Comparison of ENCODE assay signal across 21 cellular contexts in the genomic region with DNA sequence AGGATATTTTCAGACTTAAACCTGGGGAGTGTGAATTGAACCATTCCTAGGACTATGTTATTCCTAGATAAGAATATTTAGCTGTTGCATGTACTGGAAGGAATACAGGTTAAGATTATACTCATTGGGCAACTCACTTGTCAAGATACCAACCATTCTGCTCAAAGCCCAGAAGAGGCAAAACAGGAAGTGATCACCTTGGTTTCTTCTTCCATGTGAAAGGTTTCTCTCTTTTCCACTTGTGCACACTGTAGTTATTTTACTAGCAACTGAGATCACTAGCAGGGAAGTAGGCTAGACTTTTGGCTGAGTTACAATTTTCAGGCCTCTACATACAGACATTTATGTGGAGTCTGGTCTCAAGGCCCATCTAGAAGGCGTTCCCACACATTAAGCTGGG.
A peak's percentile ranks its signal among the peaks of the same experiment; 100 is the strongest.
DNase-seq lines count a peak whose midpoint lies in the region; ATAC-seq, FAIRE-seq and TF ChIP-seq lines count a peak whose summit lies in the region.
"Had no signal": no experiment of that assay in that cellular context is flagged by ENCODE, and none has a peak within 500 bp of the region (broad histone marks: within the 10 kb centered on the region; RNA-seq: fewer than 3 reads in every experiment).

No MANE protein-coding gene starts in this region.

- H3T11ph ChIP-seq in H9 (ENCODE audit: low read length): no peak overlapping the region

- H3K9ac ChIP-seq in GM12878 (ENCODE audit: control insufficient read depth, insufficient read depth, low read length) (no peak overlapping the region), H9 (ENCODE audit: extremely low read depth, insufficient read length, low read length) (no peak overlapping the region)

- no peak overlapping the region for H4K5ac ChIP-seq in H9 (ENCODE audit: insufficient read length, low read depth, low read length)

- 91% methylated on average over 1 of the region's 1 CpG for WGBS in right cardiac atrium
- 93% methylated on average over 1 of the region's 1 CpG for WGBS in GM12878 (ENCODE audit: insufficient coverage, insufficient replicate concordance, low lambda C conversion rate, missing lambda C conversion rate)
- WGBS in H9 (ENCODE audit: extremely low coverage, insufficient read length, low lambda C conversion rate): no CpG with 5 or more reads among the region's 1 CpG

- no peaks in the 10 kb centered on the region for H3K23me2 ChIP-seq in H9 (ENCODE audit: insufficient read length, low read depth, low read length, poor library complexity, severe bottlenecking)

- H3K36me3 Mint-ChIP-seq in nephron (ENCODE audit: low read depth) (peaks cover 28% of the 10 kb centered on the region), H9 (ENCODE audit: insufficient read depth in 1 of 3, low read depth in 3 of 3) (peaks cover 15 to 22% (median 17%) of the 10 kb centered on the region in 3 experiments)

- H3K4me1 ChIP-seq in cardiac muscle cell (ENCODE audit: low read depth): peaks cover 5% of the 10 kb centered on the region
- no peaks in the 10 kb centered on the region for H3K4me1 ChIP-seq in right cardiac atrium (ENCODE audit: control insufficient read depth, insufficient read depth, low read length)
- no peaks in the 10 kb centered on the region for H3K4me1 ChIP-seq in GM12878 (ENCODE audit: control insufficient read depth, insufficient read depth, low read length)
- H3K4me1 ChIP-seq in H9 (ENCODE audit: insufficient read depth, low read length): no peaks in the 10 kb centered on the region
- H3K4me1 ChIP-seq: Peyer's patch had no signal

- peaks cover 32% of the 10 kb centered on the region for H3K4me1 Mint-ChIP-seq in nephron
- 0 out of 4 replicates have a peak, but pooled peaks cover 0 to 2% of the 10 kb centered on the region in 2 experiments for H3K4me1 Mint-ChIP-seq in H9
- H3K4me1 Mint-ChIP-seq: GM23338 had no signal

- H2BK20ac ChIP-seq in H9 (ENCODE audit: low read depth, low read length, poor library complexity, severe bottlenecking): no peak overlapping the region

- H2BK12ac ChIP-seq in H9 (ENCODE audit: insufficient read length, low read depth, low read length): no peak overlapping the region

- TF ChIP-seq EP300 in GM12878 (IDR thresholded peaks at IDR 0.05; ENCODE audit: borderline replicate concordance in 1 of 2, control insufficient read depth in 1 of 2, low read depth in 2 of 2, low read length in 2 of 2): no peak

- DNase-seq in cardiac muscle cell (ENCODE audit: low read depth in 1 of 2, low spot score in 1 of 2): no peak
- no peak for DNase-seq in right cardiac atrium
- DNase-seq in GM12878 (ENCODE audit: low read depth, low spot score): no peak
- DNase-seq in HTR-8/SVneo (ENCODE audit: insufficient read length, low spot score): no peak
- no peak for DNase-seq in H9
- DNase-seq in activated effector memory CD4-positive, alpha-beta T cell treated with Interleukin-2 at 50 U/mL for 16 hours: no peak
- DNase-seq: 8988T; AML-193; C1 segment of cervical spinal cord; Calu3; CD8-positive, alpha-beta memory T cell; DMS153; HCEC 1CT; NCI-H1694 treated with DMSO at 0.1 percent for 48 hours; NCI-H2227 treated with DMSO at 0.1 percent for 48 hours; NCI-H510A; Peyer's patch had no signal

- TF ChIP-seq POLR2A in GM12878 (IDR thresholded peaks at IDR 0.05; ENCODE audit: low read depth, low read length): no peak

- H2BK120ac ChIP-seq in H9 (ENCODE audit: low read depth, low read length, poor library complexity, severe bottlenecking): no peak overlapping the region

- POLR2A ChIA-PET in GM12878 (lab: Charles Lee): no interaction called here

- H2AFZ ChIP-seq in GM12878 (ENCODE audit: control insufficient read depth, low read depth, low read length) (no peak overlapping the region), H9 (ENCODE audit: low read length) (no peak overlapping the region)
- H2AFZ ChIP-seq: GM23338 had no signal

- H3K27me3 ChIP-seq in cardiac muscle cell (no peaks in the 10 kb centered on the region), right cardiac atrium (ENCODE audit: control insufficient read depth, insufficient read depth) (no peaks in the 10 kb centered on the region), GM12878 (replicated peaks in 1 of 2; ENCODE audit: control insufficient read depth in 2 of 2, insufficient read depth in 2 of 2, low read length in 1 of 2) (no peaks in the 10 kb centered on the region), H9 (ENCODE audit: insufficient read depth, low read length) (no peaks in the 10 kb centered on the region)
- H3K27me3 ChIP-seq: Peyer's patch had no signal

- no peaks in the 10 kb centered on the region for H3K79me2 ChIP-seq in GM12878 (ENCODE audit: control insufficient read depth, insufficient read depth, low read length)
- H3K79me2 ChIP-seq in H9 (ENCODE audit: insufficient read depth, low read length): no peaks in the 10 kb centered on the region

- no peak for FAIRE-seq in GM12878 (lab: Jason Lieb, UNC)
- no peak for FAIRE-seq in HTR-8/SVneo (lab: Jason Lieb, UNC)

- CTCF ChIA-PET in GM12878 (lab: Yijun Ruan, JAX): interaction anchor here (1.3 to 1.4 kb wide), 2 partner anchors 9 to 21 kb away, joined by 3 to 6 read pairs; no protein-coding TSS in a partner anchor

- peaks cover 6% of the 10 kb centered on the region for H3K36me3 ChIP-seq in cardiac muscle cell
- H3K36me3 ChIP-seq in GM12878 (ENCODE audit: control insufficient read depth in 2 of 2, insufficient read depth in 2 of 2, low read length in 1 of 2): peaks cover 0 to 29% of the 10 kb centered on the region in 2 experiments; a peak in 2 of 4 replicates
- H3K36me3 ChIP-seq: Peyer's patch had no signal

- no peak overlapping the region for H3K23ac ChIP-seq in H9 (ENCODE audit: insufficient read length, low read depth, low read length)

- no peak overlapping the region for H2AK5ac ChIP-seq in H9 (ENCODE audit: insufficient read length, low read length)

- H3K4ac ChIP-seq in H9 (ENCODE audit: low read depth, low read length): no peak overlapping the region

- no TSS peak for BruUV-seq in GM12878 (replicated peaks; lab: Mats Ljungman, UMichigan)

- no peaks in the 10 kb centered on the region for H3K27me3 Mint-ChIP-seq in nephron (ENCODE audit: low read depth)
- H3K27me3 Mint-ChIP-seq in H9 (ENCODE audit: low read depth): no peaks in the 10 kb centered on the region
- H3K27me3 Mint-ChIP-seq: CD8-positive, alpha-beta memory T cell had no signal

- H3K18ac ChIP-seq in H9 (ENCODE audit: insufficient read length, low read depth, low read length): no peak overlapping the region

- H3K56ac ChIP-seq in H9 (ENCODE audit: insufficient read length, low read depth, low read length): no peak overlapping the region

- no peak for TF ChIP-seq CTCF in cardiac muscle cell (IDR thresholded peaks at IDR 0.05; ENCODE audit: low read depth, low read length)
- no peak for TF ChIP-seq CTCF in GM12878 (IDR thresholded peaks at IDR 0.05 in 2 of 3, conservative IDR thresholded peaks at IDR 0.05 in 1 of 3; ENCODE audit: control insufficient read depth in 2 of 3, extremely low read depth in 1 of 3, insufficient read depth in 1 of 3, low read depth in 3 of 3, low read length in 3 of 3)
- TF ChIP-seq CTCF in nephron (IDR thresholded peaks at IDR 0.05; ENCODE audit: unreplicated experiment in 3 of 3): no peak
- no peak for TF ChIP-seq CTCF in H9 (conservative IDR thresholded peaks at IDR 0.05)

- RAD21 ChIA-PET in GM12878 (lab: Charles Lee; ENCODE audit: unreplicated experiment): no interaction called here

- in situ Hi-C loops in GM12878 (cut with MboI): no loop called here

- H3K4me3 Mint-ChIP-seq in nephron (no peak overlapping the region), H9 (no peak overlapping the region)
- H3K4me3 Mint-ChIP-seq: CD8-positive, alpha-beta memory T cell; GM23338 had no signal

- H3K27ac Mint-ChIP-seq in nephron: peak overlapping the region; percentile 7 to 37 (median 34)
- no peak overlapping the region; a peak in 2 of 7 replicates for H3K27ac Mint-ChIP-seq in H9
- H3K27ac Mint-ChIP-seq: CD8-positive, alpha-beta memory T cell; GM23338 had no signal

- no peaks in the 10 kb centered on the region for H4K20me1 ChIP-seq in GM12878 (ENCODE audit: control insufficient read depth, insufficient read depth)
- H4K20me1 ChIP-seq in H9 (ENCODE audit: control insufficient read depth, insufficient read depth, insufficient read length): no peaks in the 10 kb centered on the region

- H2BK5ac ChIP-seq in H9 (ENCODE audit: insufficient read length, low read length): no peak overlapping the region

- H3K9me3 ChIP-seq in cardiac muscle cell (ENCODE audit: low read depth): no peaks in the 10 kb centered on the region
- no peaks in the 10 kb centered on the region for H3K9me3 ChIP-seq in right cardiac atrium (ENCODE audit: control insufficient read depth, low read length)
- H3K9me3 ChIP-seq in GM12878 (replicated peaks; ENCODE audit: control insufficient read depth, insufficient read depth, low read length): no peaks in the 10 kb centered on the region; the same call in 2 of the 3 replicates
- no peaks in the 10 kb centered on the region for H3K9me3 ChIP-seq in H9 (ENCODE audit: control insufficient read depth, low read depth, low read length)
- H3K9me3 ChIP-seq: Peyer's patch had no signal

- no peaks in the 10 kb centered on the region for H3K79me1 ChIP-seq in H9 (ENCODE audit: insufficient read depth, low read depth, low read length, poor library complexity, severe bottlenecking)

- intact Hi-C loops in right cardiac atrium (cut with DNase I): no loop called here
- intact Hi-C loops in GM12878 (cut with micrococcal nuclease; ENCODE audit: unreplicated experiment): no loop called here

- peak overlapping the region; percentile 42 for H3K27ac ChIP-seq in cardiac muscle cell
- H3K27ac ChIP-seq in right cardiac atrium (ENCODE audit: low read length): no peak overlapping the region
- no peak overlapping the region for H3K27ac ChIP-seq in GM12878 (ENCODE audit: control insufficient read depth, insufficient read depth)
- no peak overlapping the region for H3K27ac ChIP-seq in H9 (ENCODE audit: insufficient read length, low read depth, low read length)
- H3K27ac ChIP-seq: HL-60, Peyer's patch had no signal

- no peak for TF ChIP-seq RAD21 in GM12878 (IDR thresholded peaks at IDR 0.05; ENCODE audit: insufficient read depth, low read depth, low read length)

- no peak overlapping the region for H2BK15ac ChIP-seq in H9 (ENCODE audit: low read depth, low read length)

- H3K4me2 ChIP-seq in GM12878 (ENCODE audit: control insufficient read depth, insufficient read depth) (no peak overlapping the region), H9 (ENCODE audit: insufficient read depth, insufficient read length, low read length) (no peak overlapping the region)
- H3K4me2 ChIP-seq: GM23338 had no signal

- H4K91ac ChIP-seq in H9 (ENCODE audit: insufficient read length, low read depth, low read length): no peak overlapping the region

- H3K4me3 ChIP-seq in cardiac muscle cell (no peak overlapping the region), right cardiac atrium (ENCODE audit: low read length) (no peak overlapping the region), GM12878 (no peak overlapping the region)
- H3K4me3 ChIP-seq: GM23338, Peyer's patch had no signal

- ATAC-seq in right cardiac atrium (no peak), GM12878 (no peak)
- ATAC-seq: GM23338, SK-N-SH treated with all-trans-retinoic acid at 6 μM for 48 hours had no signal

- no peak overlapping the region for H3K14ac ChIP-seq in H9 (ENCODE audit: insufficient read depth, low read length)

- H3K9me3 Mint-ChIP-seq in nephron (no peaks in the 10 kb centered on the region), H9 (no peaks in the 10 kb centered on the region)
- H3K9me3 Mint-ChIP-seq: GM23338 had no signal

- SMC1A ChIA-PET in GM12878 (lab: Charles Lee; ENCODE audit: uncharacterized antibody, unreplicated experiment): no interaction called here

- H4K8ac ChIP-seq in H9 (replicated peaks; ENCODE audit: insufficient read length, low read depth, low read length): no peak overlapping the region

Comparison
In these comparisons a context has a peak if more than half of its experiments do, and no peak if none do; other contexts are left out.
1. H3K27ac Mint-ChIP-seq: peak in nephron (3 of 3); none in H9 (0 of 3).